ENCODE assay signal across 22 cellular contexts in genomic region chr1:246032111-246032551, GRCh38.
DNase-seq lines count a peak whose midpoint lies in the region; ATAC-seq, FAIRE-seq and TF ChIP-seq lines count a peak whose summit lies in the region.
"Had no signal": no experiment of that assay in that cellular context is flagged by ENCODE, and none has a peak within 500 bp of the region (broad histone marks: within the 10 kb centered on the region; RNA-seq: fewer than 3 reads in every experiment).

No MANE protein-coding gene starts in this region.

- no peak overlapping the region for H2AFZ ChIP-seq in HepG2 (ENCODE audit: low read length)

- H3K23ac ChIP-seq in mesendoderm (ENCODE audit: low read length) = no peak overlapping the region

- no peak overlapping the region for H2BK120ac ChIP-seq in mesendoderm (ENCODE audit: low read depth, low read length)

- no peak for TF ChIP-seq POLR2A in HepG2 (IDR thresholded peaks at IDR 0.05; ENCODE audit: insufficient read depth in 1 of 2, low read depth in 2 of 2, low read length in 2 of 2)
- TF ChIP-seq POLR2A in right lobe of liver (IDR thresholded peaks at IDR 0.05) = no peak
- no peak for TF ChIP-seq POLR2A in GM18505 (IDR thresholded peaks at IDR 0.05; ENCODE audit: borderline replicate concordance, extremely low read depth, insufficient read depth, insufficient read length)

- CTCF ChIA-PET in HepG2 (lab: Yijun Ruan, JAX; ENCODE audit: low intra/inter-chr PET ratio, low total read pairs) = no interaction called here

- no peak for TF ChIP-seq EP300 in HepG2 (IDR thresholded peaks at IDR 0.05; ENCODE audit: low read depth in 2 of 2, low read length in 2 of 2)
- TF ChIP-seq EP300 in HepG2 (CRISPR knock-in tag; IDR thresholded peaks at IDR 0.05; ENCODE audit: borderline replicate concordance) = no peak

- no peak overlapping the region for H2AK5ac ChIP-seq in mesendoderm (ENCODE audit: low read length)

- H4K8ac ChIP-seq in mesendoderm (ENCODE audit: low read depth, low read length) = no peak overlapping the region

- no peaks in the 10 kb centered on the region for H3K36me3 ChIP-seq in HepG2 (replicated peaks in 1 of 2; ENCODE audit: control insufficient read depth in 1 of 2, insufficient read depth in 2 of 2, low read length in 2 of 2)
- no peaks in the 10 kb centered on the region for H3K36me3 ChIP-seq in right lobe of liver
- no peaks in the 10 kb centered on the region for H3K36me3 ChIP-seq in mesendoderm (ENCODE audit: control insufficient read depth, insufficient read depth, low read length)
- H3K36me3 ChIP-seq: spleen had no signal

- intact Hi-C loops in HepG2 (cut with micrococcal nuclease; ENCODE audit: unreplicated experiment) (no loop called here), right lobe of liver (cut with DNase I) (no loop called here), posterior vena cava (cut with DNase I) (loop anchor here in 1 of 2 donors (5.0 kb wide), 1 partner anchor 140 kb away; no protein-coding TSS in a partner anchor)

- no peaks in the 10 kb centered on the region for H3K79me1 ChIP-seq in mesendoderm (ENCODE audit: low read length)

- H3K27ac ChIP-seq in HepG2 (ENCODE audit: extremely low read length, insufficient read depth, low read length) (peak overlapping the region; percentile 11), right lobe of liver (no peak overlapping the region), VCaP (peak overlapping the region; percentile 31; the same call in 1 of the 2 replicates), mesendoderm (ENCODE audit: low read depth, low read length) (no peak overlapping the region), coronary artery (no peak overlapping the region)
- H3K27ac ChIP-seq: psoas muscle, spleen had no signal

- H3K79me2 ChIP-seq in HepG2 (ENCODE audit: insufficient read depth, low read length) (no peaks in the 10 kb centered on the region), mesendoderm (ENCODE audit: control insufficient read depth, insufficient read depth, low read length) (no peaks in the 10 kb centered on the region)

- H3K4ac ChIP-seq in mesendoderm (ENCODE audit: low read depth, low read length) = no peak overlapping the region

- H3K9me3 ChIP-seq in HepG2 (ENCODE audit: low read length) (no peaks in the 10 kb centered on the region), right lobe of liver (no peaks in the 10 kb centered on the region)
- H3K9me3 ChIP-seq: spleen had no signal

- WGBS in HepG2 (ENCODE audit: low lambda C conversion rate) = 79% methylated on average over 3 of the region's 3 CpGs
- 71% methylated on average over 3 of the region's 3 CpGs for WGBS in right lobe of liver (ENCODE audit: insufficient coverage, low coverage, low lambda C conversion rate, missing lambda C conversion rate)
- no CpG with 5 or more reads among the region's 3 CpGs for WGBS in mesendoderm (ENCODE audit: extremely low coverage, insufficient coverage, low lambda C conversion rate)

- DNase-seq in HepG2 (ENCODE audit: low spot score) = peak; percentile 11
- no peak for DNase-seq in right lobe of liver
- peak; percentile 4 for DNase-seq in mesendoderm
- DNase-seq in coronary artery (ENCODE audit: low spot score) = no peak
- no peak for DNase-seq in posterior vena cava (ENCODE audit: low spot score)
- DNase-seq: activated CD8-positive, alpha-beta memory T cell treated with anti-CD3 and anti-CD28 coated beads for 24 hours; activated T-cell treated with anti-CD3 and anti-CD28 coated beads, Interleukin-2, amount 50 U/mL, for 72 hours; CD4-positive, alpha-beta memory T cell; endodermal cell; H7; islet precursor cell; naive thymus-derived CD4-positive, alpha-beta T cell; NCI-H1092; psoas muscle; spleen; T1000 had no signal

- H4K20me1 ChIP-seq in HepG2 (ENCODE audit: insufficient read depth, low read length) = no peaks in the 10 kb centered on the region

- in situ Hi-C loops in HepG2 (cut with HindIII; ENCODE audit: extremely low pct_ligation_motif_present, low pct_unique_long_range_greater_than_20kb) = no loop called here

- no peak overlapping the region for H3K56ac ChIP-seq in mesendoderm (ENCODE audit: low read length)

- TF ChIP-seq CTCF in HepG2 (CRISPR knock-in tag; IDR thresholded peaks at IDR 0.05) = no peak
- no peak for TF ChIP-seq CTCF in right lobe of liver (IDR thresholded peaks at IDR 0.05)
- no peak for TF ChIP-seq CTCF in VCaP (conservative IDR thresholded peaks at IDR 0.05)
- TF ChIP-seq CTCF in coronary artery (IDR thresholded peaks at IDR 0.05) = no peak

- H3K9ac ChIP-seq in HepG2 (ENCODE audit: insufficient read depth, low read depth, low read length) (no peak overlapping the region), mesendoderm (ENCODE audit: low read length) (no peak overlapping the region)

- POLR2A ChIA-PET in HepG2 (lab: Yijun Ruan, JAX) = no interaction called here

- H2BK15ac ChIP-seq in mesendoderm (replicated peaks; ENCODE audit: low read depth) = no peak overlapping the region

- H3K4me1 ChIP-seq in HepG2 (ENCODE audit: insufficient read depth, low read length) = peaks cover 14% of the 10 kb centered on the region
- no peaks in the 10 kb centered on the region for H3K4me1 ChIP-seq in right lobe of liver
- peaks cover 2% of the 10 kb centered on the region for H3K4me1 ChIP-seq in mesendoderm (ENCODE audit: control insufficient read depth, low read depth, low read length)
- H3K4me1 ChIP-seq: psoas muscle had no signal

- no peak overlapping the region for H4K5ac ChIP-seq in mesendoderm (ENCODE audit: low read length)

- FAIRE-seq in HepG2 (lab: Jason Lieb, UNC) = no peak
- FAIRE-seq: colon had no signal

- H3K18ac ChIP-seq in mesendoderm (ENCODE audit: low read length) = no peak overlapping the region

- no peaks in the 10 kb centered on the region for H3K27me3 ChIP-seq in HepG2 (ENCODE audit: control insufficient read depth in 1 of 2, insufficient read depth in 2 of 2, low read length in 2 of 2)
- no peaks in the 10 kb centered on the region for H3K27me3 ChIP-seq in right lobe of liver
- H3K27me3 ChIP-seq in mesendoderm (ENCODE audit: insufficient read depth, low read length, poor library complexity) = no peaks in the 10 kb centered on the region
- H3K27me3 ChIP-seq: spleen had no signal

- no TSS peak for BruUV-seq in HepG2 (replicated peaks; lab: Mats Ljungman, UMichigan)

- no peak for TF ChIP-seq RAD21 in HepG2 (CRISPR knock-in tag; IDR thresholded peaks at IDR 0.05)

- ATAC-seq in HepG2 = peak; percentile 55
- no peak for ATAC-seq in right lobe of liver
- ATAC-seq in GM19397 (IDR thresholded peaks at IDR 0.05; ENCODE audit: unreplicated experiment) = no peak
- no peak for ATAC-seq in GM18505 (IDR thresholded peaks at IDR 0.05; ENCODE audit: unreplicated experiment)
- ATAC-seq: activated CD4-positive, CD25-positive, alpha-beta regulatory T cell treated with anti-CD3 and anti-CD28 coated beads, Interleukin-2, amount 50 U/mL, for 24 hours; activated naive CD4-positive, alpha-beta T cell treated with anti-CD3 and anti-CD28 coated beads, Interleukin-2, amount 50 U/mL, for 72 hours; activated T-cell treated with anti-CD3 and anti-CD28 coated beads, Interleukin-2, amount 50 U/mL, for 72 hours; naive thymus-derived CD4-positive, alpha-beta T cell; psoas muscle had no signal

- H3K4me3 ChIP-seq in HepG2 (replicated peaks in 1 of 3; ENCODE audit: insufficient read depth in 1 of 3, low read depth in 2 of 3, low read length in 3 of 3) (no peak overlapping the region; a peak in 1 of 6 replicates), right lobe of liver (no peak overlapping the region), mesendoderm (ENCODE audit: low read length) (no peak overlapping the region), coronary artery (no peak overlapping the region)
- H3K4me3 ChIP-seq: psoas muscle, spleen had no signal

- peak overlapping the region; percentile 32; the same call in 1 of the 2 replicates for H3K4me2 ChIP-seq in HepG2 (ENCODE audit: low read depth, low read length)
- H3K4me2 ChIP-seq in mesendoderm (ENCODE audit: low read length) = no peak overlapping the region

- no peak overlapping the region for H2BK5ac ChIP-seq in mesendoderm (ENCODE audit: low read length)

TF ChIP-seq in HepG2, 621 proteins besides CTCF, POLR2A, EP300 and RAD21 (continues in another document):
- TF ChIP-seq PBX3 (CRISPR knock-in tag; IDR thresholded peaks at IDR 0.05; ENCODE audit: borderline replicate concordance) (no peak), ZKSCAN1 (IDR thresholded peaks at IDR 0.05; ENCODE audit: low read length) (no peak), ZFP37 (CRISPR knock-in tag; IDR thresholded peaks at IDR 0.05; ENCODE audit: borderline replicate concordance) (no peak), DMAP1 (CRISPR knock-in tag; IDR thresholded peaks at IDR 0.05) (no peak), TFE3 (CRISPR knock-in tag; IDR thresholded peaks at IDR 0.05) (no peak), BHLHE40 (IDR thresholded peaks at IDR 0.05; ENCODE audit: low read length) (no peak), ZNF124 (CRISPR knock-in tag; IDR thresholded peaks at IDR 0.05) (no peak), JUNB (CRISPR knock-in tag; IDR thresholded peaks at IDR 0.05; ENCODE audit: borderline replicate concordance) (no peak), YEATS4 (CRISPR knock-in tag; IDR thresholded peaks at IDR 0.05; ENCODE audit: borderline replicate concordance) (no peak), ZNF138 (CRISPR knock-in tag; IDR thresholded peaks at IDR 0.05; ENCODE audit: low read depth) (no peak), POLR2AphosphoS5 (IDR thresholded peaks at IDR 0.05; ENCODE audit: low read depth, low read length) (no peak)

Comparison
In these comparisons a context has a peak if more than half of its experiments do, and no peak if none do; other contexts are left out.
1. DNase-seq: peak in HepG2 (single experiment) and mesendoderm (single experiment); none in right lobe of liver (0 of 3), coronary artery (single experiment) and posterior vena cava (single experiment).
2. H3K27ac ChIP-seq: peak in HepG2 (single experiment) and VCaP (single experiment); none in right lobe of liver (0 of 3), mesendoderm (single experiment) and coronary artery (0 of 2).